26 cellular contexts compared by ENCODE assay signal in genomic region chr14:31806249-31806648, GRCh38.
"Had no signal": no experiment of that assay in that cellular context is flagged by ENCODE, and none has a peak within 500 bp of the region (broad histone marks: within the 10 kb centered on the region; RNA-seq: fewer than 3 reads in every experiment).

No MANE protein-coding gene starts in this region.

- H3K4me3 ChIP-seq: left lung, lower lobe of right lung, pancreas, prostate gland, skin epidermis, stomach, testis, thyroid gland, transverse colon, upper lobe of left lung, vagina had no signal

- DNase-seq: kidney; left colon; left lung; lower lobe of right lung; mammary epithelial cell; mesenchymal stem cell; naive thymus-derived CD8-positive, alpha-beta T cell; nucleus accumbens; pancreas; posterior cingulate gyrus; retina; right cardiac atrium; stimulated activated CD4-positive, alpha-beta T cell treated with anti-CD3 and anti-CD28 coated beads, Interleukin-12 subunit alpha, Interleukin-12 subunit beta, amount 100 ng/mL, for 4 hours; stimulated activated CD4-positive, alpha-beta T cell treated with anti-CD3 and anti-CD28 coated beads, Interleukin-15, amount 100 ng/mL, for 24 hours; stimulated activated CD4-positive, alpha-beta T cell treated with anti-CD3 and anti-CD28 coated beads, Interleukin-2, amount 100 ng/mL, for 24 hours; stimulated activated CD4-positive, alpha-beta T cell treated with anti-CD3 and anti-CD28 coated beads, Interleukin-4, amount 100 ng/mL, for 1 hour; stimulated activated naive B cell treated with anti-CD40 and anti-IgM and Interleukin-4, amounts not matched to agents 10 μg/mL and 1 μg/mL and 100 μg/mL, for 72 hours; stimulated activated naive CD8-positive, alpha-beta T cell treated with anti-CD3 and anti-CD28 coated beads, Interleukin-15, Interleukin-2, amounts not matched to agents 100 U/mL and 50 U/mL, for 24 hours; stomach; testis; thyroid gland; transverse colon; upper lobe of left lung had no signal

- H3K27ac ChIP-seq: left lung, lower lobe of right lung, pancreas, prostate gland, skin epidermis, stomach, testis, thyroid gland, transverse colon, upper lobe of left lung, vagina had no signal

- H3K9me3 ChIP-seq: lower lobe of right lung, pancreas, prostate gland, testis, thyroid gland, transverse colon, vagina had no signal

- H3K36me3 ChIP-seq: left lung, lower lobe of right lung, pancreas, prostate gland, stomach, thyroid gland, transverse colon, upper lobe of left lung, vagina had no signal

- H3K27me3 ChIP-seq: left lung, pancreas, stomach, testis, thyroid gland, transverse colon, upper lobe of left lung, vagina had no signal

- H3K4me1 ChIP-seq: left lung, lower lobe of right lung, pancreas, prostate gland, stomach, testis, thyroid gland, transverse colon, upper lobe of left lung, vagina had no signal
